Comparison of ENCODE assay signal across 8 cellular contexts in the genomic region with DNA sequence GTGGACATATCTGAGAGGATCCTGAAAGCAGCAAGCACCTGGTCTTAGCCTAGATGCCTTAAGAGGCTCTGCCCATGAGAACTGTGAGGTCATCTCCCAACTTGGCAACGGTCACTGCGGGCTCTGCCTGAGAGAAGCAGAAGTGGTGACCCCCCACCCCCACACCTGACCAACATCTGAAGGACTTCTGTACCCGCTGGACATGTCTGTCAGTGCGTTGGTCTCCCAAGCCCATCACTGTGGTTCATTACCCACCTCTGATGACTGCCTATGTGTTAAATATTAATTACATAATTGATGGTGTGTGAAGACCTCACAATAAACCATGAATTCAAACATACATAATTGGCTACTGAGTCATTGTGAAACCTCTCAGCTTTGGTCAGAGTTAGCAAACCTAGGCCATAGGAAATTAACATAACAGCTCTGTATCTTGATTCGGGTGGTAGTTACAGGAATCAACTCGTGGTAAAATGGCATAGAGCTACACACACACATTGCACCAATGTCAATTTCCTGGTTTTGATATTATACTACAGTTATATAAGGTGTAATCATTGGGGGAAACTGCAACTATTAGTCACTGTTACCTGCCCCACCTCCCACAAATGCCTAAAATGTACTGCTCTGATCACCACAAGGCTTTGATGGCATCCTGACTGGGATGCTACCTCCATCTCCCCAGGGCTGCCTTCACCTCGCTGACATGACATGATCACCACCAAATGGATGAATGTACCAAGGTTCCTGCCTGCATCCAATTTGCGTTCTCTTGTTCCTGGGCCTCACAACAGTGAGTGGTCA.
A peak's percentile ranks its signal among the peaks of the same experiment; 100 is the strongest.
DNase-seq lines count a peak whose midpoint lies in the region; ATAC-seq lines count a peak whose summit lies in the region.

No MANE protein-coding gene starts in this region.

- DNase-seq in astrocyte of the hippocampus (ENCODE audit: low read depth, low spot score) (peak; percentile 55), caudate nucleus (lab: John Stamatoyannopoulos, UW) (no peak), NCI-H82 (lab: John Stamatoyannopoulos, UW) (no peak), NCI-H187 treated with DMSO at 0.1 percent for 48 hours (lab: John Stamatoyannopoulos, UW) (no peak), HPDE6-E6E7 (ENCODE audit: extremely low spot score) (no peak)

- ATAC-seq in GM18502 (IDR thresholded peaks at IDR 0.05; ENCODE audit: poor library complexity, unreplicated experiment) (peak; percentile 53), GM21367 (IDR thresholded peaks at IDR 0.05; ENCODE audit: unreplicated experiment) (peak; percentile 35), HG03139 (IDR thresholded peaks at IDR 0.05; ENCODE audit: unreplicated experiment) (peak; percentile 55)

- H3K27ac ChIP-seq in caudate nucleus (ENCODE audit: low read depth, low read length) = no peak overlapping the region
